ENCODE assay signal across 8 cellular contexts in the genomic region with DNA sequence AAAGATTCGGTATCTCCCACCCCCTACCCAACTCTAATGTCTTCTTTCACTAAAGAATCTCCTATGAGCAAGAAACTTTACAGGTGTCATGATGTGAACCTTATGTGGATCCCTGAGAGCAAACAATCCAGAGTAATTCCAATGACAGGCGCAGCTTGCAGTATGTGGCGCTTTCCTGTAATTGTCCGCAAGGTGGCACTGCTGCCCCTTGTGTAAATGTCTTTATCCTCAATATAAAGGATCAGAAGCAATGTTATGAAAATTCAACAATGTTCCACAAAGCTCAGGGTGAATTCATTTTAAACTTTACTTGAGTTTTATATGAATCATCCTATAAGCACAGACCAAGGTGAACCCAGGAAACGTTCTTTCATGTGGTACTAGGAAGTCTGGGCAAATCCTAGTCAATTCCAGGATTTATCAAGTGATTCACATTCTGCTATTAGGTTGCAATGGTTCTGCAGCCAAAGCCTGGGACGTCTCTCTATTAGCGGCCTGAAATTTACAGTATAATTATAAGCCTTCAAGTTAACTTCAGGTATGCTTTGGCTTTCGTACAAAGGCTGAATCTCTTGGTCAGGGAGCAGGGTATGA.
DNase-seq lines count a peak whose midpoint lies in the region; ATAC-seq, FAIRE-seq and TF ChIP-seq lines count a peak whose summit lies in the region.

No MANE protein-coding gene starts in this region.

- H3K4me3 ChIP-seq in H1 (ENCODE audit: extremely low read depth in 1 of 4, insufficient read depth in 2 of 4, low read depth in 3 of 4, low read length in 4 of 4), result no peak overlapping the region

- no peak overlapping the region for H3K4me3 Mint-ChIP-seq in memory B cell

- no peak overlapping the region for H3K4me2 ChIP-seq in H1 (ENCODE audit: insufficient read depth in 1 of 2, low read depth in 2 of 2, low read length in 2 of 2)

- H3K36me3 Mint-ChIP-seq in memory B cell, result no peaks in the 10 kb centered on the region

- H3K27me3 ChIP-seq in H1 (replicated peaks in 1 of 4; ENCODE audit: control insufficient read depth in 3 of 4, extremely low read depth in 1 of 4, insufficient read depth in 3 of 4, low read length in 3 of 4), result no peaks in the 10 kb centered on the region

- H2BK12ac ChIP-seq in H1 (ENCODE audit: low read depth, low read length), result no peak overlapping the region

- no peak overlapping the region for H2AFZ ChIP-seq in H1 (ENCODE audit: low read length)

- no peak overlapping the region for H2BK120ac ChIP-seq in H1 (replicated peaks; ENCODE audit: low read depth, low read length)

- H3K9ac ChIP-seq in H1 (replicated peaks in 1 of 4; ENCODE audit: extremely low read depth in 1 of 4, low read depth in 3 of 4, low read length in 3 of 4), result no peak overlapping the region

- DNase-seq in GM12892 (ENCODE audit: insufficient read length), result peak; percentile 16
- DNase-seq in NCI-H526 treated with DMSO at 0.1 percent for 48 hours (lab: John Stamatoyannopoulos, UW), result peak; percentile 44
- DNase-seq in activated CD8-positive, alpha-beta memory T cell treated with anti-CD3 and anti-CD28 coated beads for 1 hour (ENCODE audit: extremely low read depth in 1 of 2, low read depth in 1 of 2), result peak; percentile 5 to 47
- peak; percentile 19 to 75 for DNase-seq in H1 (ENCODE audit: low read depth in 1 of 2, low spot score in 2 of 2)
- DNase-seq in memory B cell (ENCODE audit: low spot score in 2 of 2), result peak; percentile 56
- peak; percentile 26 to 38 for DNase-seq in stimulated activated CD8-positive, alpha-beta memory T cell treated with anti-CD3 and anti-CD28 coated beads, Interleukin-15, amount 100 ng/mL, for 48 hours (ENCODE audit: low read depth in 2 of 2)

- H3K27ac ChIP-seq in 22Rv1 (no peak overlapping the region), H1 (ENCODE audit: low read depth, low read length) (no peak overlapping the region)

- H3K56ac ChIP-seq in H1 (replicated peaks; ENCODE audit: insufficient read length, low read depth, low read length), result no peak overlapping the region

- H3K4me1 ChIP-seq in H1 (replicated peaks in 1 of 4; ENCODE audit: control insufficient read depth in 3 of 4, insufficient read depth in 4 of 4, low read length in 3 of 4), result 0 out of 7 replicates have a peak, but pooled peaks cover 0 to 2% (median 0%) of the 10 kb centered on the region in 4 experiments

- no peak overlapping the region for H3K4ac ChIP-seq in H1 (replicated peaks; ENCODE audit: insufficient read length, low read depth, low read length)

- WGBS in H1 (ENCODE audit: extremely low coverage in 1 of 2, insufficient coverage in 1 of 2, insufficient read length in 1 of 2, insufficient replicate concordance in 2 of 2, low coverage in 1 of 2, low lambda C conversion rate in 2 of 2, missing lambda C conversion rate in 1 of 2), 2 experiments, result 39% methylated on average over 8 of the region's 8 CpGs; no CpG with 5 or more reads in 1 of the 2 experiments

- no peak overlapping the region for H4K5ac ChIP-seq in H1 (ENCODE audit: insufficient read length, low read depth, low read length)

- no peak overlapping the region for H2BK15ac ChIP-seq in H1 (ENCODE audit: low read length)

- H3K23ac ChIP-seq in H1 (ENCODE audit: insufficient read length), result no peak overlapping the region

- H4K20me1 ChIP-seq in H1 (replicated peaks in 1 of 2; ENCODE audit: control insufficient read depth in 1 of 2, insufficient read depth in 2 of 2, low read length in 2 of 2), result no peaks in the 10 kb centered on the region

- no peaks in the 10 kb centered on the region for H3K36me3 ChIP-seq in H1 (ENCODE audit: control insufficient read depth in 2 of 4, insufficient read depth in 4 of 4, low read length in 3 of 4)

- H3K9me3 Mint-ChIP-seq in memory B cell, result no peaks in the 10 kb centered on the region

- no peak overlapping the region for H3K27ac Mint-ChIP-seq in memory B cell

- peaks cover 13% of the 10 kb centered on the region for H3K27me3 Mint-ChIP-seq in memory B cell

- TF ChIP-seq CTCF in 22Rv1 (IDR thresholded peaks at IDR 0.05) (peak; percentile 94), H1 (IDR thresholded peaks at IDR 0.05; ENCODE audit: control extremely low read depth in 1 of 3, insufficient read depth in 1 of 3, low read depth in 1 of 3, low read length in 3 of 3) (peak; percentile 66 to 86 (median 80))

- no peaks in the 10 kb centered on the region for H3K9me3 ChIP-seq in H1 (ENCODE audit: insufficient read depth in 2 of 2, low read depth in 1 of 2, low read length in 1 of 2)

- H3K79me2 ChIP-seq in H1 (ENCODE audit: control insufficient read depth in 1 of 2, insufficient read depth in 2 of 2, low read length in 2 of 2), result no peaks in the 10 kb centered on the region

- TF ChIP-seq RAD21 in H1 (IDR thresholded peaks at IDR 0.05 in 1 of 2, conservative IDR thresholded peaks at IDR 0.05 in 1 of 2; ENCODE audit: low read depth in 2 of 2, low read length in 2 of 2), result peak; percentile 91 to 92

- no peak overlapping the region for H3K18ac ChIP-seq in H1 (ENCODE audit: extremely low read depth, low read length)

- H4K8ac ChIP-seq in H1 (ENCODE audit: extremely low read depth, insufficient read depth, low read length), result no peak overlapping the region

- H2BK20ac ChIP-seq in H1 (ENCODE audit: low read length), result no peak overlapping the region

- no peaks in the 10 kb centered on the region for H3K79me1 ChIP-seq in H1 (ENCODE audit: low read depth, low read length)

- H3K23me2 ChIP-seq in H1 (ENCODE audit: low read depth, low read length), result no peaks in the 10 kb centered on the region; the same call in 1 of the 2 replicates

- POLR2A ChIA-PET in H1 (lab: Charles Lee; ENCODE audit: partially characterized antibody), result no interaction called here

- H3K14ac ChIP-seq in H1 (ENCODE audit: insufficient read length), result no peak overlapping the region

- no peak for TF ChIP-seq EP300 in H1 (IDR thresholded peaks at IDR 0.05; ENCODE audit: borderline replicate concordance in 1 of 2, low read depth in 2 of 2, low read length in 2 of 2)

- no peak overlapping the region for H2BK5ac ChIP-seq in H1 (ENCODE audit: low read depth, low read length)

- no peak overlapping the region for H4K91ac ChIP-seq in H1 (replicated peaks; ENCODE audit: insufficient read length, low read length)

- peak; percentile 85 for FAIRE-seq in GM12892 (lab: Jason Lieb, UNC)
- peak; percentile 45 for FAIRE-seq in H1 (lab: Jason Lieb, UNC)

- ATAC-seq in HG03378 (IDR thresholded peaks at IDR 0.05; ENCODE audit: unreplicated experiment) (peak; percentile 53), memory B cell (ENCODE audit: low read depth) (peak; percentile 61)

- no peak overlapping the region for H2AK5ac ChIP-seq in H1 (ENCODE audit: low read depth, low read length)

- TF ChIP-seq POLR2A in GM12892 (IDR thresholded peaks at IDR 0.05; ENCODE audit: low read depth, low read length) (no peak), H1 (IDR thresholded peaks at IDR 0.05; ENCODE audit: control extremely low read depth in 1 of 2, low read depth in 2 of 2, low read length in 2 of 2) (no peak)

- CTCF ChIA-PET in H1 (lab: Charles Lee; ENCODE audit: partially characterized antibody), result interaction anchor here (0.6 to 14.0 kb wide), 32 partner anchors 11 to 328 kb away, joined by 3 to 241 read pairs (median 6); a partner anchor contains a TSS

- peaks cover 5% of the 10 kb centered on the region for H3K4me1 Mint-ChIP-seq in memory B cell
